Comparison of ENCODE assay signal across 8 cellular contexts in the genomic region with DNA sequence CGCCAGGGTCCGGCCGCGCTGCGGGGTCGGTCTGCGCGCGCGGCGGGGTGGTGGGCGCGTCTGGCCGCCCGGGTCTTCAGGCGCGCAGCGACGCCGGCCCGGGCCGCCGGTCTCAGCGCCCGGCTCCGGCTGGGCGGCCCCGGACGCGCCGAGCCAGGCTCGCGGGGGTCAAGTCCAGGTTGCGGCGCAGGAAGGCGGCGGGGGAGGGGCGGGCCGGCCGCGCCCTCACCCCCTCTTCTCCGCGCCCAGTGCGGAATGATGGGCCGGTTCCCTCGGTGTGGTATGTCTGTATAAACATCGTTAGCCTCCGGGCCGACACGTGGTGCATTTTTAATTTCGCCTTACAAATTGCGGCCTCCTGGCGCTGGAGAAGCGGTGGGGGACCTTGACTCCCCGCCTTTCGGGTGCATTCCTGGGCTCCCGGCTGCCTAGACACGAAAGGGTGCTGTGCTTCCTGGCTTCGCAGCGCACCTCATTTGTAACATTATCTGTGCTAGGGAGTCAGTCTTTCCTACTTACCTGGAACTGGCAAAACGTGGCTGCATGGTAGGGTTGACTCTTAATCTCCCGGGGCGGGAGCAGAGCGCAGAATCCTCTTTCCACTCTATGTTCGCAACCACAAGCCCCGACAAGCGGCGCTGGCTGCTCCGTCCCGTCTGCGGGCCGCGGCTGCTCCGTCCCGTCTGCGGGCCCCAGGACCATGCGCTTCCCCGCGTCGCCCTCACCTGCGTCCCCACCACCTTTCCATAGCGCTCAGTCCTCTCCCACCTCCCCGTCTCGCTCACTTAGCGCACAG.
DNase-seq lines count a peak whose midpoint lies in the region; ATAC-seq and TF ChIP-seq lines count a peak whose summit lies in the region.

No MANE protein-coding gene starts in this region.

- no peaks in the 10 kb centered on the region for H3K9me3 ChIP-seq in naive thymus-derived CD4-positive, alpha-beta T cell (ENCODE audit: control insufficient read depth in 2 of 3, low read length in 3 of 3)

- peaks cover 0 to 18% (median 6%) of the 10 kb centered on the region in 11 donors for H3K9me3 Mint-ChIP-seq in naive thymus-derived CD4-positive, alpha-beta T cell

- no peak for ATAC-seq in naive thymus-derived CD4-positive, alpha-beta T cell
- ATAC-seq in HG03280 (IDR thresholded peaks at IDR 0.05; ENCODE audit: unreplicated experiment) (no peak), GM19395 (IDR thresholded peaks at IDR 0.05; ENCODE audit: unreplicated experiment) (no peak)

- H3K4me1 ChIP-seq in naive thymus-derived CD4-positive, alpha-beta T cell (ENCODE audit: control insufficient read depth in 2 of 2, insufficient read depth in 2 of 2, low read length in 2 of 2) = peaks cover 0 to 36% of the 10 kb centered on the region in 2 donors

- peaks cover 36% of the 10 kb centered on the region for H3K27me3 ChIP-seq in BJ (ENCODE audit: control insufficient read depth, insufficient read depth, low read length)
- H3K27me3 ChIP-seq in naive thymus-derived CD4-positive, alpha-beta T cell (ENCODE audit: control insufficient read depth in 2 of 2, insufficient read depth in 2 of 2, low read length in 2 of 2) = peaks cover 0 to 6% of the 10 kb centered on the region in 2 donors

- peaks cover 0 to 17% (median 3%) of the 10 kb centered on the region in 5 donors for H3K36me3 Mint-ChIP-seq in naive thymus-derived CD4-positive, alpha-beta T cell

- CTCF ChIA-PET in BJ (lab: Yijun Ruan, JAX) = interaction anchor here (1.0 kb wide), 1 partner anchor 214 kb away, joined by 3 read pairs; no protein-coding TSS in a partner anchor
- CTCF ChIA-PET in naive thymus-derived CD4-positive, alpha-beta T cell (lab: Charles Lee) = no interaction called here

- H3K4me3 ChIP-seq in BJ (ENCODE audit: low read depth, low read length) (peak overlapping the region; percentile 28), epithelial cell of proximal tubule (ENCODE audit: low read depth, low read length) (peak overlapping the region; percentile 46)
- H3K4me3 ChIP-seq in naive thymus-derived CD4-positive, alpha-beta T cell (ENCODE audit: low read length) = peak overlapping the region; percentile 49

- peak overlapping the region; percentile 39 to 84 (median 70) for H3K4me3 Mint-ChIP-seq in naive thymus-derived CD4-positive, alpha-beta T cell

- intact Hi-C loops in naive thymus-derived CD4-positive, alpha-beta T cell (cut with micrococcal nuclease) = loop anchor here (5.0 kb wide), 2 partner anchors 171 to 181 kb away; a partner anchor contains a TSS

- H3K27me3 Mint-ChIP-seq in naive thymus-derived CD4-positive, alpha-beta T cell = peaks cover 38 to 56% (median 48%) of the 10 kb centered on the region in 5 donors

- POLR2A ChIA-PET in BJ (lab: Charles Lee) = no interaction called here
- POLR2A ChIA-PET in naive thymus-derived CD4-positive, alpha-beta T cell (lab: Charles Lee) = no interaction called here

- DNase-seq in BJ (ENCODE audit: low read depth) (no peak), NCI-H69 (lab: John Stamatoyannopoulos, UW) (peak; percentile 39), epithelial cell of proximal tubule (ENCODE audit: low read depth) (no peak), SKM-1 treated with dmso at 0.1 percent for 144 hours (lab: John Stamatoyannopoulos, UW; ENCODE audit: unreplicated experiment) (no peak), NCI-H510A treated with DMSO at 0.1 percent for 48 hours (lab: John Stamatoyannopoulos, UW) (no peak)
- DNase-seq in naive thymus-derived CD4-positive, alpha-beta T cell = no peak

- no peak overlapping the region for H3K27ac ChIP-seq in naive thymus-derived CD4-positive, alpha-beta T cell (ENCODE audit: low read depth, low read length)

- TF ChIP-seq CTCF in BJ (IDR thresholded peaks at IDR 0.05; ENCODE audit: insufficient read depth, low read depth, low read length) (no peak), epithelial cell of proximal tubule (conservative IDR thresholded peaks at IDR 0.05; ENCODE audit: low read depth, low read length) (no peak)

- H3K36me3 ChIP-seq in BJ (ENCODE audit: control insufficient read depth, insufficient read depth, low read length) = no peaks in the 10 kb centered on the region
- no peaks in the 10 kb centered on the region for H3K36me3 ChIP-seq in naive thymus-derived CD4-positive, alpha-beta T cell (ENCODE audit: control insufficient read depth in 2 of 3, insufficient read depth in 3 of 3, low read length in 3 of 3)

- H3K27ac Mint-ChIP-seq in naive thymus-derived CD4-positive, alpha-beta T cell = peak overlapping the region in 6 of 9 donors; percentile 7 to 78 (median 64)

- H3K4me1 Mint-ChIP-seq in naive thymus-derived CD4-positive, alpha-beta T cell = peaks cover 0 to 24% (median 11%) of the 10 kb centered on the region in 7 donors
